Comparison of ENCODE assay signal across 12 cellular contexts in the genomic region with DNA sequence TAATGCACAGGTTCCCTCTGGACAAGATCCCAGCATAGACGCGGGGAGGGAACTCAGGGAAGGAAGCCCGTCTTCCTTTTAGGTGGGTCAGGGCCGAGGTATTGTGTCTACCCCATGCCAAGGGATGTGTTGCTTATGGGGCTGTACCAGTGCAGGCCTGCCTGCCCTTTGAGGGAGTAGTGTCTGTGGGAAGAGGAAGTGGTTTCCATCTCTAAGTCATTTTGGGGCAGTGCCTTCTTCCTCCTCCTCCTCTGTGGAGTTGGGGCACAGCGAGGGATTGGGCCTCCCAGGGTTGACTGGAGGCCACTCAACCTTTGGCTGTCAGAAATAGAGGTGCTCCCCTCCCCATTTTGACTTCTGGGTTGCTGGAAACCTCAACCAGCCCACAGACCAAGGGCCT. TPM values are rescaled to one million over a fixed set of nuclear protein-coding genes. Genes with fewer than 3 reads are reported as not detected.
DNase-seq lines count a peak whose midpoint lies in the region; ATAC-seq, FAIRE-seq and TF ChIP-seq lines count a peak whose summit lies in the region.
"Had no signal": no experiment of that assay in that cellular context is flagged by ENCODE, and none has a peak within 500 bp of the region (broad histone marks: within the 10 kb centered on the region; RNA-seq: fewer than 3 reads in every experiment).

No MANE protein-coding gene starts in this region.

- no peak overlapping the region for H3K18ac ChIP-seq in neuronal stem cell (ENCODE audit: low read length)

- no peak overlapping the region for H2BK15ac ChIP-seq in neuronal stem cell (ENCODE audit: low read length)

- no peaks in the 10 kb centered on the region for H3K9me3 Mint-ChIP-seq in CD4-positive, alpha-beta T cell
- no peaks in the 10 kb centered on the region for H3K9me3 Mint-ChIP-seq in activated T-helper 2 cell treated with anti-CD3 and anti-CD28 coated beads, Interferon-gamma antibody, Interleukin-2, Interleukin-4, amounts not matched to agents 10 μg/mL and 5 μg/mL and 100 μg/mL, durations not matched to agents 14 hours and 24 hours and 36 hours
- no peaks in the 10 kb centered on the region for H3K9me3 Mint-ChIP-seq in HFFc6

- no peaks in the 10 kb centered on the region for H3K9me3 ChIP-seq in CD4-positive, alpha-beta T cell (ENCODE audit: control insufficient read depth, low read length)
- H3K9me3 ChIP-seq in Loucy (ENCODE audit: insufficient read depth, low read depth, low read length) (no peaks in the 10 kb centered on the region), neuronal stem cell (replicated peaks in 1 of 2; ENCODE audit: control insufficient read depth in 2 of 2, insufficient read depth in 1 of 2, low read depth in 1 of 2, low read length in 2 of 2) (peaks cover 0 to 2% of the 10 kb centered on the region in 2 donors), HepG2 (ENCODE audit: low read length) (no peaks in the 10 kb centered on the region)

- H3K4me2 ChIP-seq in Loucy (ENCODE audit: low read depth, low read length, poor library complexity, severe bottlenecking) = peak overlapping the region; percentile 84
- H3K4me2 ChIP-seq in neuronal stem cell (ENCODE audit: insufficient read depth, low read length, poor library complexity, severe bottlenecking) = no peak overlapping the region
- no peak overlapping the region for H3K4me2 ChIP-seq in HepG2 (ENCODE audit: low read depth, low read length)

- no peak overlapping the region for H2BK12ac ChIP-seq in neuronal stem cell (ENCODE audit: low read length)

- TF ChIP-seq POLR2A in HepG2 (IDR thresholded peaks at IDR 0.05; ENCODE audit: insufficient read depth in 1 of 2, low read depth in 2 of 2, low read length in 2 of 2) = no peak

- H3K27me3 Mint-ChIP-seq in CD4-positive, alpha-beta T cell = no peaks in the 10 kb centered on the region
- no peaks in the 10 kb centered on the region for H3K27me3 Mint-ChIP-seq in activated T-helper 2 cell treated with anti-CD3 and anti-CD28 coated beads, Interferon-gamma antibody, Interleukin-2, Interleukin-4, amounts not matched to agents 10 μg/mL and 5 μg/mL and 100 μg/mL, durations not matched to agents 14 hours and 24 hours and 36 hours (ENCODE audit: low read depth)
- peaks cover 3% of the 10 kb centered on the region for H3K27me3 Mint-ChIP-seq in HFFc6 (ENCODE audit: insufficient read depth)

- TF ChIP-seq RAD21 in HepG2 (CRISPR knock-in tag; IDR thresholded peaks at IDR 0.05) = no peak

- CTCF ChIA-PET in CD4-positive, alpha-beta T cell (lab: Charles Lee) = no interaction called here
- CTCF ChIA-PET in HepG2 (lab: Yijun Ruan, JAX; ENCODE audit: low intra/inter-chr PET ratio, low total read pairs) = no interaction called here
- CTCF ChIA-PET in GM10248 (lab: Yijun Ruan, JAX) = interaction anchor here (4.7 kb wide), 1 partner anchor 34 kb away, joined by 19 read pairs; no protein-coding TSS in a partner anchor

- BruUV-seq in HepG2 (replicated peaks; lab: Mats Ljungman, UMichigan) = no TSS peak

- H3K9ac ChIP-seq in Loucy (ENCODE audit: low read depth, low read length, poor library complexity, severe bottlenecking) = peak overlapping the region; percentile 75
- no peak overlapping the region for H3K9ac ChIP-seq in neuronal stem cell (ENCODE audit: low read depth, low read length, poor library complexity)
- no peak overlapping the region for H3K9ac ChIP-seq in HepG2 (ENCODE audit: insufficient read depth, low read depth, low read length)

- peaks cover 5% of the 10 kb centered on the region for H3K79me1 ChIP-seq in neuronal stem cell (ENCODE audit: low read depth, low read length)

- peak overlapping the region; percentile 51 for H3K4me3 ChIP-seq in Loucy (ENCODE audit: low read length, poor library complexity, severe bottlenecking)
- no peak overlapping the region for H3K4me3 ChIP-seq in neuronal stem cell (ENCODE audit: low read length in 2 of 2)
- no peak overlapping the region for H3K4me3 ChIP-seq in HepG2 (replicated peaks in 1 of 3; ENCODE audit: insufficient read depth in 1 of 3, low read depth in 2 of 3, low read length in 3 of 3)
- H3K4me3 ChIP-seq: skin epidermis had no signal

- H3K23ac ChIP-seq in neuronal stem cell (ENCODE audit: low read depth, low read length, poor library complexity) = no peak overlapping the region

- H3K27ac ChIP-seq in CD4-positive, alpha-beta T cell (ENCODE audit: low read depth, low read length) = peak overlapping the region; percentile 53
- H3K27ac ChIP-seq in neuronal stem cell (replicated peaks; ENCODE audit: low read length) (no peak overlapping the region), HepG2 (ENCODE audit: extremely low read length, insufficient read depth, low read length) (no peak overlapping the region)

- H4K8ac ChIP-seq in neuronal stem cell (ENCODE audit: low read depth, low read length) = no peak overlapping the region

- no peaks in the 10 kb centered on the region for H3K9me2 ChIP-seq in Loucy (replicated peaks; ENCODE audit: low read depth, low read length)

- H3K79me2 ChIP-seq in Loucy (ENCODE audit: insufficient read depth, low read length) (peaks cover 81% of the 10 kb centered on the region), HepG2 (ENCODE audit: insufficient read depth, low read length) (peaks cover 7% of the 10 kb centered on the region)

- H3K27ac Mint-ChIP-seq in CD4-positive, alpha-beta T cell = peak overlapping the region; percentile 93
- H3K27ac Mint-ChIP-seq in activated T-helper 2 cell treated with anti-CD3 and anti-CD28 coated beads, Interferon-gamma antibody, Interleukin-2, Interleukin-4, amounts not matched to agents 10 μg/mL and 5 μg/mL and 100 μg/mL, durations not matched to agents 14 hours and 24 hours and 36 hours = peak overlapping the region; percentile 62
- no peak overlapping the region for H3K27ac Mint-ChIP-seq in HFFc6

- H4K91ac ChIP-seq in neuronal stem cell (ENCODE audit: low read depth, low read length, poor library complexity) = no peak overlapping the region

- H3K14ac ChIP-seq in neuronal stem cell (ENCODE audit: low read length) = no peak overlapping the region

- TF ChIP-seq EP300 in HepG2 (IDR thresholded peaks at IDR 0.05; ENCODE audit: low read depth in 2 of 2, low read length in 2 of 2) (no peak), HepG2 (CRISPR knock-in tag; IDR thresholded peaks at IDR 0.05; ENCODE audit: borderline replicate concordance) (no peak)

- no peak for TF ChIP-seq CTCF in CD4-positive, alpha-beta T cell (IDR thresholded peaks at IDR 0.05)
- TF ChIP-seq CTCF in Loucy (conservative IDR thresholded peaks at IDR 0.05; ENCODE audit: low read length) (no peak), HepG2 (CRISPR knock-in tag; IDR thresholded peaks at IDR 0.05) (no peak), GM10248 (IDR thresholded peaks at IDR 0.05; ENCODE audit: control extremely low read depth, extremely low read depth, low read depth, missing control alignments) (no peak), HFFc6 (IDR thresholded peaks at IDR 0.05) (no peak)

- H2AK5ac ChIP-seq in neuronal stem cell (ENCODE audit: low read depth, low read length) = peak overlapping the region; percentile 19

- H2AFZ ChIP-seq in Loucy (ENCODE audit: low read length) = no peak overlapping the region
- no peak overlapping the region for H2AFZ ChIP-seq in neuronal stem cell (ENCODE audit: low read length)
- no peak overlapping the region for H2AFZ ChIP-seq in HepG2 (ENCODE audit: low read length)

- H3F3A ChIP-seq in Loucy (ENCODE audit: low read depth) = 0 out of 2 replicates have a peak, but pooled peaks cover 9% of the 10 kb centered on the region

- no peak overlapping the region for H2BK5ac ChIP-seq in neuronal stem cell (ENCODE audit: low read length)

- in situ Hi-C loops in HepG2 (cut with HindIII; ENCODE audit: extremely low pct_ligation_motif_present, low pct_unique_long_range_greater_than_20kb) = no loop called here

- peaks cover 67% of the 10 kb centered on the region for H3K4me1 Mint-ChIP-seq in CD4-positive, alpha-beta T cell (ENCODE audit: low read depth)
- H3K4me1 Mint-ChIP-seq in activated T-helper 2 cell treated with anti-CD3 and anti-CD28 coated beads, Interferon-gamma antibody, Interleukin-2, Interleukin-4, amounts not matched to agents 10 μg/mL and 5 μg/mL and 100 μg/mL, durations not matched to agents 14 hours and 24 hours and 36 hours (ENCODE audit: low read depth) = peaks cover 60% of the 10 kb centered on the region
- peaks cover 52% of the 10 kb centered on the region for H3K4me1 Mint-ChIP-seq in HFFc6 (ENCODE audit: low read depth)

- H3K36me3 ChIP-seq in Loucy (ENCODE audit: insufficient read depth, low read length) = no peaks in the 10 kb centered on the region; the same call in 1 of the 2 replicates
- peaks cover 0 to 2% of the 10 kb centered on the region in 2 donors for H3K36me3 ChIP-seq in neuronal stem cell (replicated peaks in 1 of 2; ENCODE audit: control insufficient read depth in 2 of 2, insufficient read depth in 2 of 2, low read length in 2 of 2)
- H3K36me3 ChIP-seq in HepG2 (replicated peaks in 1 of 2; ENCODE audit: control insufficient read depth in 1 of 2, insufficient read depth in 2 of 2, low read length in 2 of 2) = peaks cover 0 to 1% of the 10 kb centered on the region in 2 experiments; a peak in 1 of 5 replicates

- whole genome bisulfite sequencing in neuronal stem cell (ENCODE audit: extremely low coverage in 2 of 2, insufficient read length in 2 of 2, insufficient replicate concordance in 1 of 2), 2 donors = no CpG with 5 or more reads among the region's 5 CpGs
- 97% methylated on average over 5 of the region's 5 CpGs for WGBS in HepG2 (ENCODE audit: low lambda C conversion rate)

- FAIRE-seq in HepG2 (lab: Jason Lieb, UNC) = no peak
- FAIRE-seq: astrocyte had no signal

- POLR2A ChIA-PET in CD4-positive, alpha-beta T cell (lab: Charles Lee) = interaction anchor here (2.3 to 11.2 kb wide), 2 partner anchors 11 to 17 kb away, joined by 12 to 117 read pairs; no protein-coding TSS in a partner anchor
- POLR2A ChIA-PET in HepG2 (lab: Yijun Ruan, JAX) (interaction anchor here (0.7 kb wide), 1 partner anchor 1350 kb away, joined by 6 read pairs; no protein-coding TSS in a partner anchor), GM10248 (lab: Yijun Ruan, JAX) (interaction anchor here (0.7 kb wide), 2 partner anchors 15 to 16 kb away, joined by 6 to 11 read pairs; no protein-coding TSS in a partner anchor)

- no peak overlapping the region for H3K4ac ChIP-seq in neuronal stem cell (ENCODE audit: low read length)

- no peaks in the 10 kb centered on the region for H3K27me3 ChIP-seq in CD4-positive, alpha-beta T cell (ENCODE audit: control insufficient read depth, insufficient read depth, low read length)
- H3K27me3 ChIP-seq in Loucy (ENCODE audit: insufficient read depth, low read length, poor library complexity, severe bottlenecking) = no peaks in the 10 kb centered on the region
- H3K27me3 ChIP-seq in neuronal stem cell (ENCODE audit: control insufficient read depth in 3 of 3, insufficient read depth in 3 of 3, low read depth in 1 of 3, low read length in 3 of 3) = peaks cover 0 to 10% (median 2%) of the 10 kb centered on the region in 3 experiments
- H3K27me3 ChIP-seq in HepG2 (ENCODE audit: control insufficient read depth in 1 of 2, insufficient read depth in 2 of 2, low read length in 2 of 2) = no peaks in the 10 kb centered on the region

- peaks cover 51% of the 10 kb centered on the region for H3K36me3 Mint-ChIP-seq in CD4-positive, alpha-beta T cell (ENCODE audit: low read depth)
- H3K36me3 Mint-ChIP-seq in activated T-helper 2 cell treated with anti-CD3 and anti-CD28 coated beads, Interferon-gamma antibody, Interleukin-2, Interleukin-4, amounts not matched to agents 10 μg/mL and 5 μg/mL and 100 μg/mL, durations not matched to agents 14 hours and 24 hours and 36 hours (ENCODE audit: low read depth) = peaks cover 53% of the 10 kb centered on the region
- H3K36me3 Mint-ChIP-seq in HFFc6 (ENCODE audit: low read depth) = 0 out of 2 replicates have a peak, but pooled peaks cover 4% of the 10 kb centered on the region

- peaks cover 53% of the 10 kb centered on the region for H3K4me1 ChIP-seq in Loucy (ENCODE audit: insufficient read depth, low read length, poor library complexity, severe bottlenecking)
- H3K4me1 ChIP-seq in neuronal stem cell (ENCODE audit: control insufficient read depth in 2 of 2, insufficient read depth in 1 of 2, low read depth in 1 of 2, low read length in 2 of 2) = peaks cover 19 to 20% of the 10 kb centered on the region in 2 donors
- peaks cover 47% of the 10 kb centered on the region for H3K4me1 ChIP-seq in HepG2 (ENCODE audit: insufficient read depth, low read length)

- ATAC-seq in CD4-positive, alpha-beta T cell (ENCODE audit: poor library complexity) = no peak
- no peak for ATAC-seq in GM18861 (IDR thresholded peaks at IDR 0.05; ENCODE audit: unreplicated experiment)
- ATAC-seq in HepG2 = no peak

- DNase-seq in CD4-positive, alpha-beta T cell = no peak
- no peak for DNase-seq in activated T-helper 2 cell treated with anti-CD3 and anti-CD28 coated beads, Interferon-gamma antibody, Interleukin-2, Interleukin-4, amounts not matched to agents 10 μg/mL and 5 μg/mL and 100 μg/mL, durations not matched to agents 14 hours and 24 hours and 36 hours (ENCODE audit: low spot score)
- no peak for DNase-seq in neuronal stem cell (ENCODE audit: low spot score)
- no peak for DNase-seq in HepG2 (ENCODE audit: low spot score)
- no peak for DNase-seq in GM10248 (ENCODE audit: extremely low spot score)
- DNase-seq in HFFc6 = no peak
- DNase-seq: Calu3, NCI-H345 had no signal

- no peak overlapping the region for H2BK120ac ChIP-seq in neuronal stem cell (ENCODE audit: low read depth, low read length)

- no peak overlapping the region for H3K4me3 Mint-ChIP-seq in CD4-positive, alpha-beta T cell
- peak overlapping the region; percentile 14 for H3K4me3 Mint-ChIP-seq in activated T-helper 2 cell treated with anti-CD3 and anti-CD28 coated beads, Interferon-gamma antibody, Interleukin-2, Interleukin-4, amounts not matched to agents 10 μg/mL and 5 μg/mL and 100 μg/mL, durations not matched to agents 14 hours and 24 hours and 36 hours (ENCODE audit: low read depth)
- H3K4me3 Mint-ChIP-seq in HFFc6 = no peak overlapping the region

- H4K20me1 ChIP-seq in Loucy (ENCODE audit: insufficient read depth, low read length, poor library complexity, severe bottlenecking) (no peaks in the 10 kb centered on the region), HepG2 (ENCODE audit: insufficient read depth, low read length) (peaks cover 6% of the 10 kb centered on the region)

- intact Hi-C loops in CD4-positive, alpha-beta T cell (cut with DNase I, micrococcal nuclease) = no loop called here
- intact Hi-C loops in activated T-helper 2 cell treated with anti-CD3 and anti-CD28 coated beads, Interferon-gamma antibody, Interleukin-2, Interleukin-4, amounts not matched to agents 10 μg/mL and 5 μg/mL and 100 μg/mL, durations not matched to agents 14 hours and 24 hours and 36 hours (cut with micrococcal nuclease) = no loop called here
- intact Hi-C loops in HepG2 (cut with micrococcal nuclease; ENCODE audit: unreplicated experiment) = no loop called here

RNA-seq across cellular contexts. Expression of gene GJD3, which starts 26.5 kb away (rescaled TPM):
- not detected for total RNA-seq in CD4-positive, alpha-beta T cell
- total RNA-seq in activated T-helper 2 cell treated with anti-CD3 and anti-CD28 coated beads, Interferon-gamma antibody, Interleukin-2, Interleukin-4, amounts not matched to agents 10 μg/mL and 5 μg/mL and 100 μg/mL, durations not matched to agents 14 hours and 24 hours and 36 hours = 0.48 TPM in 1 of 2 replicates, not detected in the other
- 0.08 TPM for polyA plus RNA-seq in neuronal stem cell (2013, experiment 1 of 2)
- polyA plus RNA-seq in neuronal stem cell (2013, experiment 2 of 2) = 0.07 TPM
- not detected in 2 replicates for total RNA-seq in HepG2 (2016; rRNA removed; fragmentation: Illumina TruSeq; extraction: Trizol)
- not detected in 2 replicates for total RNA-seq in HepG2 (2016; cell fraction: cytosol; rRNA removed; fragmentation: Illumina TruSeq; extraction: Trizol; ENCODE audit: low read depth)
- total RNA-seq in HepG2 (2016; cell fraction: insoluble cytoplasmic fraction; rRNA removed; fragmentation: Illumina TruSeq; extraction: Trizol) = not detected in 2 replicates
- total RNA-seq in HepG2 (2016; cell fraction: membrane; rRNA removed; fragmentation: Illumina TruSeq; extraction: Trizol) = not detected in 2 replicates
- total RNA-seq in HepG2 (2016; cell fraction: nucleus; rRNA removed; fragmentation: Illumina TruSeq; extraction: Trizol) = not detected in 2 replicates
- polyA plus RNA-seq in HepG2 (2011; rRNA removed) = not detected in 2 replicates
- polyA plus RNA-seq in HepG2 (2011; cell fraction: cytosol; rRNA removed) = not detected in 2 replicates
- not detected in 2 replicates for polyA plus RNA-seq in HepG2 (2011; cell fraction: nucleus; rRNA removed)
- polyA plus RNA-seq in HepG2 (2012) = not detected in 2 replicates
- not detected in 2 replicates for polyA plus RNA-seq in HepG2 (2016; cell fraction: cytosol; fragmentation: Illumina TruSeq; extraction: Trizol; ENCODE audit: low read depth)
- polyA plus RNA-seq in HepG2 (2016; cell fraction: insoluble cytoplasmic fraction; fragmentation: Illumina TruSeq; extraction: Trizol; ENCODE audit: low read depth) = not detected in 2 replicates
- polyA plus RNA-seq in HepG2 (2016; cell fraction: membrane; fragmentation: Illumina TruSeq; extraction: Trizol; ENCODE audit: low read depth) = not detected in 2 replicates
- polyA plus RNA-seq in HepG2 (2016; cell fraction: nucleus; fragmentation: Illumina TruSeq; extraction: Trizol; ENCODE audit: insufficient read depth, low read depth) = not detected in 2 replicates
- not detected in 2 replicates for polyA minus RNA-seq in HepG2 (2011; rRNA and poly(A)+ RNA removed; ENCODE audit: low replicate concordance)
- not detected in 2 replicates for polyA minus RNA-seq in HepG2 (2011; cell fraction: cytosol; rRNA and poly(A)+ RNA removed)
- not detected in 2 replicates for polyA minus RNA-seq in HepG2 (2011; cell fraction: nucleus; rRNA and poly(A)+ RNA removed)
- 1 to 10 TPM in 2 of 6 experiments, under 1 TPM in 4; 0.36 to 1.4 (median 0.81) TPM for total RNA-seq in HFFc6 (2021; fragmentation: NEBNext Ultra II Directional; extraction: Animal tissue kit (Norgen Biotek cat#: 25700))

RNA-seq across cellular contexts. Expression of gene RARA, which starts 29.1 kb away (rescaled TPM):
- total RNA-seq in CD4-positive, alpha-beta T cell = 100 to 1,000 TPM; 114 to 115 TPM
- 30.4 and 35.1 TPM in 2 replicates for total RNA-seq in activated T-helper 2 cell treated with anti-CD3 and anti-CD28 coated beads, Interferon-gamma antibody, Interleukin-2, Interleukin-4, amounts not matched to agents 10 μg/mL and 5 μg/mL and 100 μg/mL, durations not matched to agents 14 hours and 24 hours and 36 hours
- 14.9 TPM for polyA plus RNA-seq in neuronal stem cell (2013, experiment 1 of 2)
- 15.3 TPM for polyA plus RNA-seq in neuronal stem cell (2013, experiment 2 of 2)
- 8.6 and 8.9 TPM in 2 replicates for total RNA-seq in HepG2 (2016; rRNA removed; fragmentation: Illumina TruSeq; extraction: Trizol)
- total RNA-seq in HepG2 (2016; cell fraction: cytosol; rRNA removed; fragmentation: Illumina TruSeq; extraction: Trizol; ENCODE audit: low read depth) = 3.2 and 3.7 TPM in 2 replicates
- 6.7 and 9.5 TPM in 2 replicates for total RNA-seq in HepG2 (2016; cell fraction: insoluble cytoplasmic fraction; rRNA removed; fragmentation: Illumina TruSeq; extraction: Trizol)
- 8.2 and 11.1 TPM in 2 replicates for total RNA-seq in HepG2 (2016; cell fraction: membrane; rRNA removed; fragmentation: Illumina TruSeq; extraction: Trizol)
- 6.0 and 7.0 TPM in 2 replicates for total RNA-seq in HepG2 (2016; cell fraction: nucleus; rRNA removed; fragmentation: Illumina TruSeq; extraction: Trizol)
- polyA plus RNA-seq in HepG2 (2011; rRNA removed) = 6.0 and 6.4 TPM in 2 replicates
- polyA plus RNA-seq in HepG2 (2011; cell fraction: cytosol; rRNA removed) = 2.2 and 3.8 TPM in 2 replicates
- polyA plus RNA-seq in HepG2 (2011; cell fraction: nucleus; rRNA removed) = 13.2 and 13.3 TPM in 2 replicates
- polyA plus RNA-seq in HepG2 (2012) = 15.4 and 16.1 TPM in 2 replicates
- polyA plus RNA-seq in HepG2 (2016; cell fraction: cytosol; fragmentation: Illumina TruSeq; extraction: Trizol; ENCODE audit: low read depth) = 3.8 and 5.4 TPM in 2 replicates
- 12.7 and 17.8 TPM in 2 replicates for polyA plus RNA-seq in HepG2 (2016; cell fraction: insoluble cytoplasmic fraction; fragmentation: Illumina TruSeq; extraction: Trizol; ENCODE audit: low read depth)
- 9.6 and 13.8 TPM in 2 replicates for polyA plus RNA-seq in HepG2 (2016; cell fraction: membrane; fragmentation: Illumina TruSeq; extraction: Trizol; ENCODE audit: low read depth)
- 19.0 and 19.4 TPM in 2 replicates for polyA plus RNA-seq in HepG2 (2016; cell fraction: nucleus; fragmentation: Illumina TruSeq; extraction: Trizol; ENCODE audit: insufficient read depth, low read depth)
- 6.4 and 11.7 TPM in 2 replicates for polyA minus RNA-seq in HepG2 (2011; rRNA and poly(A)+ RNA removed; ENCODE audit: low replicate concordance)
- polyA minus RNA-seq in HepG2 (2011; cell fraction: cytosol; rRNA and poly(A)+ RNA removed) = 6.7 and 8.2 TPM in 2 replicates
- 5.2 and 6.7 TPM in 2 replicates for polyA minus RNA-seq in HepG2 (2011; cell fraction: nucleus; rRNA and poly(A)+ RNA removed)
- 10 to 100 TPM; 27.1 to 32.2 (median 28.8) TPM for total RNA-seq in HFFc6 (2021; fragmentation: NEBNext Ultra II Directional; extraction: Animal tissue kit (Norgen Biotek cat#: 25700))

RNA-seq across cellular contexts. Expression of gene CDC6, which starts 50.4 kb away (rescaled TPM):
- 1 to 10 TPM; 1.0 to 1.8 TPM for total RNA-seq in CD4-positive, alpha-beta T cell
- 126 and 133 TPM in 2 replicates for total RNA-seq in activated T-helper 2 cell treated with anti-CD3 and anti-CD28 coated beads, Interferon-gamma antibody, Interleukin-2, Interleukin-4, amounts not matched to agents 10 μg/mL and 5 μg/mL and 100 μg/mL, durations not matched to agents 14 hours and 24 hours and 36 hours
- polyA plus RNA-seq in neuronal stem cell (2013, experiment 1 of 2) = 31.8 TPM
- polyA plus RNA-seq in neuronal stem cell (2013, experiment 2 of 2) = 32.6 TPM
- 114 and 154 TPM in 2 replicates for total RNA-seq in HepG2 (2016; rRNA removed; fragmentation: Illumina TruSeq; extraction: Trizol)
- total RNA-seq in HepG2 (2016; cell fraction: cytosol; rRNA removed; fragmentation: Illumina TruSeq; extraction: Trizol; ENCODE audit: low read depth) = 24.3 and 27.3 TPM in 2 replicates
- 117 and 162 TPM in 2 replicates for total RNA-seq in HepG2 (2016; cell fraction: insoluble cytoplasmic fraction; rRNA removed; fragmentation: Illumina TruSeq; extraction: Trizol)
- total RNA-seq in HepG2 (2016; cell fraction: membrane; rRNA removed; fragmentation: Illumina TruSeq; extraction: Trizol) = 42.3 and 51.8 TPM in 2 replicates
- 89.2 and 89.6 TPM in 2 replicates for total RNA-seq in HepG2 (2016; cell fraction: nucleus; rRNA removed; fragmentation: Illumina TruSeq; extraction: Trizol)
- polyA plus RNA-seq in HepG2 (2011; rRNA removed) = 10.7 and 17.4 TPM in 2 replicates
- polyA plus RNA-seq in HepG2 (2011; cell fraction: cytosol; rRNA removed) = 6.9 and 8.8 TPM in 2 replicates
- 9.6 and 11.4 TPM in 2 replicates for polyA plus RNA-seq in HepG2 (2011; cell fraction: nucleus; rRNA removed)
- polyA plus RNA-seq in HepG2 (2012) = 8.4 and 23.9 TPM in 2 replicates
- polyA plus RNA-seq in HepG2 (2016; cell fraction: cytosol; fragmentation: Illumina TruSeq; extraction: Trizol; ENCODE audit: low read depth) = 12.0 and 14.2 TPM in 2 replicates
- polyA plus RNA-seq in HepG2 (2016; cell fraction: insoluble cytoplasmic fraction; fragmentation: Illumina TruSeq; extraction: Trizol; ENCODE audit: low read depth) = 133 and 135 TPM in 2 replicates
- polyA plus RNA-seq in HepG2 (2016; cell fraction: membrane; fragmentation: Illumina TruSeq; extraction: Trizol; ENCODE audit: low read depth) = 15.3 and 18.9 TPM in 2 replicates
- polyA plus RNA-seq in HepG2 (2016; cell fraction: nucleus; fragmentation: Illumina TruSeq; extraction: Trizol; ENCODE audit: insufficient read depth, low read depth) = 98.6 and 99.5 TPM in 2 replicates
- 8.7 and 50.8 TPM in 2 replicates for polyA minus RNA-seq in HepG2 (2011; rRNA and poly(A)+ RNA removed; ENCODE audit: low replicate concordance)
- polyA minus RNA-seq in HepG2 (2011; cell fraction: cytosol; rRNA and poly(A)+ RNA removed) = 9.4 and 10.7 TPM in 2 replicates
- 31.5 and 47.0 TPM in 2 replicates for polyA minus RNA-seq in HepG2 (2011; cell fraction: nucleus; rRNA and poly(A)+ RNA removed)
- 10 to 100 TPM; 16.9 to 36.0 (median 31.5) TPM for total RNA-seq in HFFc6 (2021; fragmentation: NEBNext Ultra II Directional; extraction: Animal tissue kit (Norgen Biotek cat#: 25700))

Comparison
In these comparisons a context has a peak if more than half of its experiments do, and no peak if none do; other contexts are left out.
1. RNA of gene CDC6, which starts 50.4 kb away (total RNA-seq): 126 to 133 TPM in activated T-helper 2 cell treated with anti-CD3 and anti-CD28 coated beads, Interferon-gamma antibody, Interleukin-2, Interleukin-4, amounts not matched to agents 10 μg/mL and 5 μg/mL and 100 μg/mL, durations not matched to agents 14 hours and 24 hours and 36 hours, 24.3 to 162 TPM in HepG2 and 16.9 to 36.0 TPM in HFFc6; 1.0 to 1.8 TPM in CD4-positive, alpha-beta T cell; every median in the first group is over 4 times any median in the second.